In the genomic region with DNA sequence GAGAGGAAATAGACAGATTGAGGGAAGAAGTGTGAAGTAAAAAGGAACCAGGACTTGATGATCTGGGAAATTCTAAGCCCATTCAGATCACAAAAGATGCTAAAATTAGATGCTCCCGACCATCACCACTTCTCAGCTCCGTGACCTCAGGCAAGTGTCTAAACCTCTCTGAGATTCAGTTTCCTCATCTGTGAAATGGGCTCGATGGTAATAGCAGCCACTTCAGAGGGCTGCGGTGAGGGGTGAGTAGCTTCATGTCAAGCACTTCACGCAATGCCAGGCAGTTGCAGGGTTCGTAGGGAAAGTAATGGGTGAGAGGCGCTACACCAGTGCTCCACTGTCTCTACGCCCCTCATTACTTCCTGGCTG, we compare ENCODE assay signal across 1 cellular context.
TF ChIP-seq lines count a peak whose summit lies in the region.

No MANE protein-coding gene starts in this region.

TF ChIP-seq in H1, 55 proteins besides CTCF, POLR2A, EP300 and RAD21 (continued from another document):
- TF ChIP-seq SIX5 (IDR thresholded peaks at IDR 0.05; ENCODE audit: low read depth, low read length) (no peak), CTBP2 (IDR thresholded peaks at IDR 0.05; ENCODE audit: borderline replicate concordance, insufficient read depth, insufficient read length, low read length) (no peak), HDAC2 (IDR thresholded peaks at IDR 0.05; ENCODE audit: borderline replicate concordance in 1 of 2, low read depth in 2 of 2, low read length in 2 of 2) (peak in 1 of 2 experiments; percentile 84; a peak in 1 of 4 replicates), SP2 (IDR thresholded peaks at IDR 0.05; ENCODE audit: low read length) (no peak), KDM1A (IDR thresholded peaks at IDR 0.05; ENCODE audit: borderline replicate concordance, low read length) (peak; percentile 95; the same call in 1 of the 2 replicates)
- TF ChIP-seq, protein P1, sequence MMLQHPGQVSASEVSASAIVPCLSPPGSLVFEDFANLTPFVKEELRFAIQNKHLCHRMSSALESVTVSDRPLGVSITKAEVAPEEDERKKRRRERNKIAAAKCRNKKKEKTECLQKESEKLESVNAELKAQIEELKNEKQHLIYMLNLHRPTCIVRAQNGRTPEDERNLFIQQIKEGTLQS (IDR thresholded peaks at IDR 0.05; ENCODE audit: insufficient read depth, low read depth, low read length): no peak
- TF ChIP-seq, protein P2, sequence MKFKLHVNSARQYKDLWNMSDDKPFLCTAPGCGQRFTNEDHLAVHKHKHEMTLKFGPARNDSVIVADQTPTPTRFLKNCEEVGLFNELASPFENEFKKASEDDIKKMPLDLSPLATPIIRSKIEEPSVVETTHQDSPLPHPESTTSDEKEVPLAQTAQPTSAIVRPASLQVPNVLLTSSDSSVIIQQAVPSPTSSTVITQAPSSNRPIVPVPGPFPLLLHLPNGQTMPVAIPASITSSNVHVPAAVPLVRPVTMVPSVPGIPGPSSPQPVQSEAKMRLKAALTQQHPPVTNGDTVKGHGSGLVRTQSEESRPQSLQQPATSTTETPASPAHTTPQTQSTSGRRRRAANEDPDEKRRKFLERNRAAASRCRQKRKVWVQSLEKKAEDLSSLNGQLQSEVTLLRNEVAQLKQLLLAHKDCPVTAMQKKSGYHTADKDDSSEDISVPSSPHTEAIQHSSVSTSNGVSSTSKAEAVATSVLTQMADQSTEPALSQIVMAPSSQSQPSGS (IDR thresholded peaks at IDR 0.05; ENCODE audit: low read length): no peak
